16 cellular contexts compared by ENCODE assay signal in genomic region chr5:142873831-142874230, GRCh38.
DNase-seq lines count a peak whose midpoint lies in the region; ATAC-seq, FAIRE-seq and TF ChIP-seq lines count a peak whose summit lies in the region.
"Had no signal": no experiment of that assay in that cellular context is flagged by ENCODE, and none has a peak within 500 bp of the region (broad histone marks: within the 10 kb centered on the region; RNA-seq: fewer than 3 reads in every experiment).

No MANE protein-coding gene starts in this region.

- no peak for FAIRE-seq in HepG2 (lab: Jason Lieb, UNC)

- no peak overlapping the region for H3K27ac ChIP-seq in HepG2 (ENCODE audit: extremely low read length, insufficient read depth, low read length)
- H3K27ac ChIP-seq in right lobe of liver = no peak overlapping the region
- peak overlapping the region; percentile 84 for H3K27ac ChIP-seq in colonic mucosa
- H3K27ac ChIP-seq in lower lobe of right lung = peak overlapping the region; percentile 63
- no peak overlapping the region for H3K27ac ChIP-seq in ovary

- no TSS peak for BruUV-seq in HepG2 (replicated peaks; lab: Mats Ljungman, UMichigan)

- no peak overlapping the region for H3K4me2 ChIP-seq in HepG2 (ENCODE audit: low read depth, low read length)

- no peak overlapping the region for H2AFZ ChIP-seq in HepG2 (ENCODE audit: low read length)

- 0 out of 5 replicates have a peak, but pooled peaks cover 0 to 3% of the 10 kb centered on the region in 2 experiments for H3K36me3 ChIP-seq in HepG2 (replicated peaks in 1 of 2; ENCODE audit: control insufficient read depth in 1 of 2, insufficient read depth in 2 of 2, low read length in 2 of 2)
- no peaks in the 10 kb centered on the region for H3K36me3 ChIP-seq in right lobe of liver
- no peaks in the 10 kb centered on the region for H3K36me3 ChIP-seq in colonic mucosa
- no peaks in the 10 kb centered on the region for H3K36me3 ChIP-seq in lower lobe of right lung
- no peaks in the 10 kb centered on the region for H3K36me3 ChIP-seq in ovary
- H3K36me3 ChIP-seq in mucosa of descending colon (ENCODE audit: low read depth) = no peaks in the 10 kb centered on the region
- H3K36me3 ChIP-seq: esophagus squamous epithelium, thyroid gland had no signal

- no peak for TF ChIP-seq RAD21 in HepG2 (CRISPR knock-in tag; IDR thresholded peaks at IDR 0.05)

- WGBS in HepG2 (ENCODE audit: low lambda C conversion rate) = 93% methylated on average over 5 of the region's 5 CpGs
- 69% methylated on average over 5 of the region's 5 CpGs for WGBS in right lobe of liver (ENCODE audit: insufficient coverage, low coverage, low lambda C conversion rate, missing lambda C conversion rate)
- WGBS in ovary, 3 donors = 79 to 86% (median 85%) methylated on average over 5 of the region's 5 CpGs

- TF ChIP-seq POLR2A in HepG2 (IDR thresholded peaks at IDR 0.05; ENCODE audit: insufficient read depth in 1 of 2, low read depth in 2 of 2, low read length in 2 of 2) (no peak), right lobe of liver (IDR thresholded peaks at IDR 0.05) (no peak), ovary (IDR thresholded peaks at IDR 0.05) (no peak)

- CTCF ChIA-PET in HepG2 (lab: Yijun Ruan, JAX; ENCODE audit: low intra/inter-chr PET ratio, low total read pairs) = no interaction called here

- TF ChIP-seq CTCF in HepG2 (CRISPR knock-in tag; IDR thresholded peaks at IDR 0.05) (peak; percentile 31; the same call in 1 of the 2 replicates), right lobe of liver (IDR thresholded peaks at IDR 0.05) (no peak), colonic mucosa (IDR thresholded peaks at IDR 0.05) (no peak), lower lobe of right lung (IDR thresholded peaks at IDR 0.05) (no peak), ovary (IDR thresholded peaks at IDR 0.05) (no peak), mucosa of descending colon (IDR thresholded peaks at IDR 0.05) (no peak)

- intact Hi-C loops in HepG2 (cut with micrococcal nuclease; ENCODE audit: unreplicated experiment) = no loop called here
- intact Hi-C loops in right lobe of liver (cut with DNase I) = loop anchor here (10.0 kb wide), 2 partner anchors 59 to 109 kb away; no protein-coding TSS in a partner anchor
- intact Hi-C loops in colonic mucosa (cut with DNase I) = no loop called here
- intact Hi-C loops in lower lobe of right lung (cut with DNase I) = no loop called here
- intact Hi-C loops in ovary (cut with DNase I) = loop anchor here in 3 of 4 donors (5.0 to 10.0 kb wide), 3 partner anchors 102 to 269 kb away; partner anchors contain the start of gene ARHGAP26 (in 1 of the 3)
- intact Hi-C loops in mucosa of descending colon (cut with DNase I, micrococcal nuclease) = no loop called here

- peak; percentile 39; the same call in 1 of the 3 replicates for ATAC-seq in HepG2
- no peak for ATAC-seq in right lobe of liver
- no peak for ATAC-seq in lower lobe of right lung
- ATAC-seq in GM19328 (IDR thresholded peaks at IDR 0.05; ENCODE audit: unreplicated experiment) = no peak
- ATAC-seq in mucosa of descending colon = no peak
- ATAC-seq in HG03175 (IDR thresholded peaks at IDR 0.05; ENCODE audit: unreplicated experiment) = no peak
- ATAC-seq: activated CD8-positive, alpha-beta T cell treated with anti-CD3 and anti-CD28 coated beads for 36 hours; activated T-cell treated with anti-CD3 and anti-CD28 coated beads, Interleukin-2, amount 50 U/mL, for 72 hours; naive thymus-derived CD8-positive, alpha-beta T cell; stimulated activated memory B cell treated with anti-CD40 and anti-IgM and Interleukin-4, amounts not matched to agents 10 μg/mL and 1 μg/mL and 100 μg/mL, for 72 hours had no signal

- POLR2A ChIA-PET in HepG2 (lab: Yijun Ruan, JAX) = interaction anchor here (1.0 to 1.8 kb wide), 2 partner anchors 39 to 103 kb away, joined by 3 to 11 read pairs; partner anchors contain the start of gene ARHGAP26

- no peak overlapping the region for H3K4me3 ChIP-seq in HepG2 (replicated peaks in 1 of 3; ENCODE audit: insufficient read depth in 1 of 3, low read depth in 2 of 3, low read length in 3 of 3)
- no peak overlapping the region for H3K4me3 ChIP-seq in right lobe of liver
- no peak overlapping the region for H3K4me3 ChIP-seq in colonic mucosa
- H3K4me3 ChIP-seq in lower lobe of right lung = no peak overlapping the region
- no peak overlapping the region for H3K4me3 ChIP-seq in ovary
- H3K4me3 ChIP-seq in mucosa of descending colon = no peak overlapping the region
- H3K4me3 ChIP-seq: esophagus squamous epithelium, thyroid gland had no signal

- no peak for TF ChIP-seq EP300 in HepG2 (IDR thresholded peaks at IDR 0.05; ENCODE audit: low read depth in 2 of 2, low read length in 2 of 2)
- TF ChIP-seq EP300 in HepG2 (CRISPR knock-in tag; IDR thresholded peaks at IDR 0.05; ENCODE audit: borderline replicate concordance) = no peak
- TF ChIP-seq EP300 in ovary (IDR thresholded peaks at IDR 0.05) = no peak

- H3K9ac ChIP-seq in HepG2 (ENCODE audit: insufficient read depth, low read depth, low read length) = no peak overlapping the region
- peak overlapping the region in 1 of 2 donors; percentile 59 for H3K9ac ChIP-seq in colonic mucosa (ENCODE audit: low read depth in 2 of 2, low read length in 2 of 2)

- no peak for DNase-seq in HepG2 (ENCODE audit: low spot score)
- no peak for DNase-seq in right lobe of liver
- DNase-seq in colonic mucosa = no peak
- DNase-seq in lower lobe of right lung = no peak
- DNase-seq in ovary = no peak
- no peak for DNase-seq in mucosa of descending colon
- DNase-seq: activated CD8-positive, alpha-beta T cell treated with anti-CD3 and anti-CD28 coated beads for 36 hours; activated T-cell treated with anti-CD3 and anti-CD28 coated beads, Interleukin-2, amount 50 U/mL, for 72 hours; esophagus squamous epithelium; naive thymus-derived CD8-positive, alpha-beta T cell; NCI-H1417; SW 1271 had no signal

- H4K20me1 ChIP-seq in HepG2 (ENCODE audit: insufficient read depth, low read length) = no peaks in the 10 kb centered on the region

- in situ Hi-C loops in HepG2 (cut with HindIII; ENCODE audit: extremely low pct_ligation_motif_present, low pct_unique_long_range_greater_than_20kb) = loop anchor here (5.0 kb wide), 1 partner anchor 102 kb away; the partner anchor contains the start of gene ARHGAP26

- H3K9me3 ChIP-seq in HepG2 (ENCODE audit: low read length) (no peaks in the 10 kb centered on the region), right lobe of liver (no peaks in the 10 kb centered on the region), colonic mucosa (no peaks in the 10 kb centered on the region), lower lobe of right lung (no peaks in the 10 kb centered on the region), ovary (no peaks in the 10 kb centered on the region), mucosa of descending colon (no peaks in the 10 kb centered on the region)
- H3K9me3 ChIP-seq: esophagus squamous epithelium, thyroid gland had no signal

- H3K27me3 ChIP-seq in HepG2 (ENCODE audit: control insufficient read depth in 1 of 2, insufficient read depth in 2 of 2, low read length in 2 of 2) (no peaks in the 10 kb centered on the region), right lobe of liver (no peaks in the 10 kb centered on the region), colonic mucosa (no peaks in the 10 kb centered on the region), lower lobe of right lung (ENCODE audit: low read depth) (no peaks in the 10 kb centered on the region), ovary (no peaks in the 10 kb centered on the region)
- H3K27me3 ChIP-seq: esophagus squamous epithelium, thyroid gland had no signal

- peaks cover 52% of the 10 kb centered on the region for H3K4me1 ChIP-seq in HepG2 (ENCODE audit: insufficient read depth, low read length)
- H3K4me1 ChIP-seq in right lobe of liver = peaks cover 0 to 26% (median 6%) of the 10 kb centered on the region in 4 donors
- H3K4me1 ChIP-seq in colonic mucosa = peaks cover 42% of the 10 kb centered on the region
- peaks cover 70% of the 10 kb centered on the region for H3K4me1 ChIP-seq in lower lobe of right lung
- H3K4me1 ChIP-seq in ovary (ENCODE audit: insufficient read depth) = peaks cover 5% of the 10 kb centered on the region
- peaks cover 40% of the 10 kb centered on the region for H3K4me1 ChIP-seq in mucosa of descending colon (ENCODE audit: low read depth)

- H3K79me2 ChIP-seq in HepG2 (ENCODE audit: insufficient read depth, low read length) = peaks cover 8% of the 10 kb centered on the region

TF ChIP-seq in HepG2, 621 proteins besides CTCF, POLR2A, EP300 and RAD21:
- TF ChIP-seq STAG1 (CRISPR knock-in tag; IDR thresholded peaks at IDR 0.05) (peak; percentile 53), ZNF772 (CRISPR knock-in tag; IDR thresholded peaks at IDR 0.05) (no peak)
TF ChIP-seq in HepG2: peak in this region for 1.

Comparison
In these comparisons a context has a peak if more than half of its experiments do, and no peak if none do; other contexts are left out.
1. intact Hi-C loops: an anchor here in right lobe of liver (10.0 kb wide) and ovary (5.0 to 10.0 kb wide); none called in HepG2, colonic mucosa, lower lobe of right lung and mucosa of descending colon.
2. H3K27ac ChIP-seq: peak in colonic mucosa (single experiment) and lower lobe of right lung (single experiment); none in HepG2 (single experiment), right lobe of liver (0 of 3) and ovary (0 of 2).